Comparison of ENCODE assay signal across 1 cellular context in genomic region chr4:42119916-42120315, GRCh38.
TF ChIP-seq lines count a peak whose summit lies in the region.

No MANE protein-coding gene starts in this region.

TF ChIP-seq in GM23338, 12 proteins besides CTCF, POLR2A, EP300 and RAD21 (continued from another document):
- TF ChIP-seq ZNF462 (CRISPR knock-in tag; IDR thresholded peaks at IDR 0.05): no peak
- TF ChIP-seq NANOG (IDR thresholded peaks at IDR 0.05; ENCODE audit: borderline replicate concordance): no peak
- no peak for TF ChIP-seq ZNF331 (CRISPR knock-in tag; IDR thresholded peaks at IDR 0.05; ENCODE audit: low read depth)
- no peak for TF ChIP-seq REST (IDR thresholded peaks at IDR 0.05; ENCODE audit: unreplicated experiment)
- no peak for TF ChIP-seq ETS1 (IDR thresholded peaks at IDR 0.05)
